8 cellular contexts compared by ENCODE assay signal in genomic region chr2:171158036-171158789, GRCh38. TPM values are rescaled to one million over a fixed set of nuclear protein-coding genes. Genes with fewer than 3 reads are reported as not detected.
DNase-seq lines count a peak whose midpoint lies in the region; ATAC-seq and TF ChIP-seq lines count a peak whose summit lies in the region.

No MANE protein-coding gene starts in this region.

- TF ChIP-seq CTCF in PC-9 (conservative IDR thresholded peaks at IDR 0.05) (no peak), fibroblast of mammary gland (conservative IDR thresholded peaks at IDR 0.05; ENCODE audit: control insufficient read depth, insufficient read depth, low read depth, low read length) (no peak), spleen (IDR thresholded peaks at IDR 0.05 in 8 of 11, conservative IDR thresholded peaks at IDR 0.05 in 3 of 11) (no peak), gastroesophageal sphincter (IDR thresholded peaks at IDR 0.05) (no peak)

- peak overlapping the region; percentile 91 for H3K4me2 ChIP-seq in PC-9

- H3K9me3 ChIP-seq in PC-9 (ENCODE audit: insufficient read depth, low read depth) (no peaks in the 10 kb centered on the region), spleen (no peaks in the 10 kb centered on the region), gastroesophageal sphincter (no peaks in the 10 kb centered on the region)

- peaks cover 28% of the 10 kb centered on the region for H3F3A ChIP-seq in PC-9 (ENCODE audit: insufficient read depth, low read depth)

- 56 to 70% (median 65%) methylated on average over 9 of the region's 9 CpGs for WGBS in spleen, 5 donors
- 41 to 57% methylated on average over 9 of the region's 9 CpGs for WGBS in gastroesophageal sphincter (ENCODE audit: low coverage in 1 of 2), 2 donors

- no peaks in the 10 kb centered on the region for H3K27me3 ChIP-seq in PC-9 (ENCODE audit: insufficient read depth, low read depth)
- no peaks in the 10 kb centered on the region for H3K27me3 ChIP-seq in spleen (replicated peaks in 1 of 7)
- no peaks in the 10 kb centered on the region for H3K27me3 ChIP-seq in gastroesophageal sphincter

- TF ChIP-seq EP300 in gastroesophageal sphincter (IDR thresholded peaks at IDR 0.05), result no peak

- H3K36me3 ChIP-seq in PC-9 (ENCODE audit: low read depth) (peaks cover 3% of the 10 kb centered on the region; the same call in 1 of the 2 replicates), spleen (no peaks in the 10 kb centered on the region), gastroesophageal sphincter (no peaks in the 10 kb centered on the region)

- peak overlapping the region; percentile 54 for H3K27ac Mint-ChIP-seq in activated CD4-positive, alpha-beta T cell treated with anti-CD3 and anti-CD28 coated beads, Interleukin-2, amount 10 ng/mL, durations not matched to agents 7 days and 5 days

- H2AFZ ChIP-seq in PC-9, result no peak overlapping the region

- BruUV-seq in PC-9 (replicated peaks; lab: Mats Ljungman, UMichigan), result no TSS peak

- peaks cover 10% of the 10 kb centered on the region for H3K36me3 Mint-ChIP-seq in activated CD4-positive, alpha-beta T cell treated with anti-CD3 and anti-CD28 coated beads, Interleukin-2, amount 10 ng/mL, durations not matched to agents 7 days and 5 days (ENCODE audit: low read depth)

- no peaks in the 10 kb centered on the region for H3K27me3 Mint-ChIP-seq in activated CD4-positive, alpha-beta T cell treated with anti-CD3 and anti-CD28 coated beads, Interleukin-2, amount 10 ng/mL, durations not matched to agents 7 days and 5 days

- POLR2A ChIA-PET in activated CD4-positive, alpha-beta T cell treated with anti-CD3 and anti-CD28 coated beads, Interleukin-2, amount 10 ng/mL, durations not matched to agents 7 days and 5 days (lab: Charles Lee), result interaction anchor here (0.6 kb wide), 1 partner anchor 73 kb away, joined by 3 read pairs; no protein-coding TSS in a partner anchor
- POLR2A ChIA-PET in PC-9 (lab: Charles Lee; ENCODE audit: unreplicated experiment), result interaction anchor here (0.5 to 0.8 kb wide), 2 partner anchors 17 to 190 kb away, joined by 3 to 4 read pairs; no protein-coding TSS in a partner anchor

- TF ChIP-seq POLR2A in spleen (IDR thresholded peaks at IDR 0.05) (no peak), gastroesophageal sphincter (IDR thresholded peaks at IDR 0.05) (no peak)

- no peak for DNase-seq in activated CD4-positive, alpha-beta T cell treated with anti-CD3 and anti-CD28 coated beads, Interleukin-2, amount 10 ng/mL, durations not matched to agents 7 days and 5 days
- DNase-seq in activated CD4-positive, alpha-beta T cell treated with anti-CD3 and anti-CD28 coated beads for 4 hours, result no peak
- DNase-seq in PC-9, result no peak
- DNase-seq in fibroblast of mammary gland (ENCODE audit: low read depth), result no peak
- DNase-seq in spleen, result no peak

- intact Hi-C loops in PC-9 (cut with micrococcal nuclease; ENCODE audit: unreplicated experiment), result loop anchor here (5.0 kb wide), 1 partner anchor 189 kb away; no protein-coding TSS in a partner anchor
- intact Hi-C loops in spleen (cut with DNase I; ENCODE audit: low total_unique reads), result loop anchor here (10.0 kb wide), 1 partner anchor 183 kb away; no protein-coding TSS in a partner anchor

- CTCF ChIA-PET in activated CD4-positive, alpha-beta T cell treated with anti-CD3 and anti-CD28 coated beads, Interleukin-2, amount 10 ng/mL, durations not matched to agents 7 days and 5 days (lab: Charles Lee), result interaction anchor here (1.2 to 1.7 kb wide), 4 partner anchors 183 to 258 kb away, joined by 3 to 7 read pairs (median 4); partner anchors contain the start of gene GORASP2
- CTCF ChIA-PET in PC-9 (lab: Charles Lee), result no interaction called here

- H3K4me3 Mint-ChIP-seq in activated CD4-positive, alpha-beta T cell treated with anti-CD3 and anti-CD28 coated beads, Interleukin-2, amount 10 ng/mL, durations not matched to agents 7 days and 5 days, result peak overlapping the region; percentile 100

- H3K9me3 Mint-ChIP-seq in activated CD4-positive, alpha-beta T cell treated with anti-CD3 and anti-CD28 coated beads, Interleukin-2, amount 10 ng/mL, durations not matched to agents 7 days and 5 days, result no peaks in the 10 kb centered on the region

- no peaks in the 10 kb centered on the region for H3K9me2 ChIP-seq in PC-9 (ENCODE audit: insufficient read depth)

- H3K4me1 Mint-ChIP-seq in activated CD4-positive, alpha-beta T cell treated with anti-CD3 and anti-CD28 coated beads, Interleukin-2, amount 10 ng/mL, durations not matched to agents 7 days and 5 days, result peaks cover 57% of the 10 kb centered on the region

- H3K4me3 ChIP-seq in PC-9 (peak overlapping the region; percentile 93), fibroblast of mammary gland (ENCODE audit: control insufficient read depth, low read depth, low read length) (peak overlapping the region; percentile 73), spleen (peak overlapping the region in 7 of 8 donors; percentile 52 to 95 (median 85)), gastroesophageal sphincter (peak overlapping the region in 1 of 2 donors; percentile 88)

- peaks cover 65% of the 10 kb centered on the region for H3K4me1 ChIP-seq in PC-9 (replicated peaks; ENCODE audit: insufficient read depth)
- H3K4me1 ChIP-seq in spleen, result peaks cover 39 to 86% (median 81%) of the 10 kb centered on the region in 6 donors
- H3K4me1 ChIP-seq in gastroesophageal sphincter, result peaks cover 3 to 68% (median 6%) of the 10 kb centered on the region in 3 donors

- ATAC-seq in gastroesophageal sphincter (no peak), HG02588 (IDR thresholded peaks at IDR 0.05; ENCODE audit: unreplicated experiment) (no peak), HG02840 (IDR thresholded peaks at IDR 0.05; ENCODE audit: low FRiP score, unreplicated experiment) (no peak)

- H3K79me2 ChIP-seq in PC-9 (ENCODE audit: low read depth), result peaks cover 79% of the 10 kb centered on the region

- peaks cover 55% of the 10 kb centered on the region for H4K20me1 ChIP-seq in PC-9 (ENCODE audit: insufficient read depth)

- H3K27ac ChIP-seq in PC-9 (peak overlapping the region; percentile 93; the same call in 1 of the 2 replicates), spleen (no peak overlapping the region), gastroesophageal sphincter (no peak overlapping the region)

RNA-seq across cellular contexts. Expression of gene TLK1, which starts 2.5 kb away (rescaled TPM):
- total RNA-seq in activated CD4-positive, alpha-beta T cell treated with anti-CD3 and anti-CD28 coated beads, Interleukin-2, amount 10 ng/mL, durations not matched to agents 7 days and 5 days, result 10 to 100 TPM; 87.1 to 92.5 TPM
- total RNA-seq in PC-9 (2021) (74.1 and 101 TPM in 2 replicates), spleen (10 to 100 TPM; 49.7 to 100.0 (median 87.5) TPM), gastroesophageal sphincter (10 to 100 TPM; 32.2 to 64.3 (median 45.4) TPM)
- polyA plus RNA-seq in spleen, result 10 to 100 TPM; 19.7 to 23.4 (median 21.8) TPM
